24 cellular contexts compared by ENCODE assay signal in genomic region chr4:15742083-15742582, GRCh38. TPM values are rescaled to one million over a fixed set of nuclear protein-coding genes. Genes with fewer than 3 reads are reported as not detected.
A peak's percentile ranks its signal among the peaks of the same experiment; 100 is the strongest.
DNase-seq lines count a peak whose midpoint lies in the region; ATAC-seq, FAIRE-seq and TF ChIP-seq lines count a peak whose summit lies in the region.
"Had no signal": no experiment of that assay in that cellular context is flagged by ENCODE, and none has a peak within 500 bp of the region (broad histone marks: within the 10 kb centered on the region; RNA-seq: fewer than 3 reads in every experiment).

No MANE protein-coding gene starts in this region.

- RAD21 ChIA-PET in HCT116 (lab: Charles Lee; ENCODE audit: low non-redundant PET in 1 of 2, low total read pairs in 2 of 2, uncharacterized antibody in 2 of 2, unreplicated experiment in 2 of 2), result no interaction called here

- H4K20me1 ChIP-seq in BLaER1 (no peaks in the 10 kb centered on the region), HCT116 (ENCODE audit: insufficient read depth) (no peaks in the 10 kb centered on the region), K562 (replicated peaks; ENCODE audit: control insufficient read depth, insufficient read depth, low read length) (no peaks in the 10 kb centered on the region)

- H3K9me3 ChIP-seq in BLaER1 (peaks cover 66% of the 10 kb centered on the region), HCT116 (ENCODE audit: control insufficient read depth in 1 of 2, insufficient read depth in 1 of 2, low read depth in 1 of 2, low read length in 2 of 2) (no peaks in the 10 kb centered on the region), K562 (replicated peaks; ENCODE audit: control insufficient read depth, insufficient read depth, low read depth, low read length) (no peaks in the 10 kb centered on the region), neutrophil (no peaks in the 10 kb centered on the region), gastrocnemius medialis (no peaks in the 10 kb centered on the region)
- H3K9me3 ChIP-seq: BE2C had no signal

- H3K9me2 ChIP-seq in HCT116 (ENCODE audit: insufficient read depth), result no peaks in the 10 kb centered on the region

- 0% methylated on average over 1 of the region's 1 CpG for WGBS in K562 (ENCODE audit: insufficient coverage, low coverage, missing lambda C conversion rate)

- intact Hi-C loops in HCT116 (cut with micrococcal nuclease), result no loop called here
- intact Hi-C loops in K562 (cut with micrococcal nuclease), result no loop called here
- intact Hi-C loops in gastrocnemius medialis (cut with DNase I; ENCODE audit: low total_unique reads), result no loop called here

- H3K27me3 ChIP-seq in BLaER1 (no peaks in the 10 kb centered on the region), HCT116 (ENCODE audit: insufficient read depth, low read length) (no peaks in the 10 kb centered on the region), K562 (ENCODE audit: control insufficient read depth in 2 of 2, insufficient read depth in 2 of 2, low read length in 2 of 2) (peaks cover 7 to 8% of the 10 kb centered on the region in 2 experiments; a peak in 4 of 5 replicates), neutrophil (no peaks in the 10 kb centered on the region), gastrocnemius medialis (no peaks in the 10 kb centered on the region)
- H3K27me3 ChIP-seq: BE2C had no signal

- H3K36me3 ChIP-seq in BLaER1 (no peaks in the 10 kb centered on the region; the same call in 1 of the 2 replicates), HCT116 (ENCODE audit: control insufficient read depth in 1 of 2, insufficient read depth in 2 of 2, low read length in 2 of 2) (no peaks in the 10 kb centered on the region), K562 (ENCODE audit: control insufficient read depth, insufficient read depth, low read length) (no peaks in the 10 kb centered on the region), neutrophil (peaks cover 81% of the 10 kb centered on the region), gastrocnemius medialis (no peaks in the 10 kb centered on the region)
- H3K36me3 ChIP-seq: BE2C had no signal

- no peak for ATAC-seq in HCT116
- no peak for ATAC-seq in K562
- ATAC-seq in gastrocnemius medialis, result no peak
- ATAC-seq: A549 had no signal

- peaks cover 18% of the 10 kb centered on the region for H3K4me1 ChIP-seq in BLaER1
- no peaks in the 10 kb centered on the region for H3K4me1 ChIP-seq in HCT116 (ENCODE audit: control insufficient read depth in 1 of 2, insufficient read depth in 2 of 2, low read length in 2 of 2)
- no peaks in the 10 kb centered on the region for H3K4me1 ChIP-seq in K562 (replicated peaks in 1 of 2; ENCODE audit: control insufficient read depth in 2 of 2, insufficient read depth in 2 of 2, low read length in 2 of 2)
- peaks cover 9 to 18% of the 10 kb centered on the region in 2 experiments for H3K4me1 ChIP-seq in neutrophil (ENCODE audit: control insufficient read depth in 1 of 2, insufficient read depth in 1 of 2, low read depth in 1 of 2, low read length in 1 of 2)
- no peaks in the 10 kb centered on the region for H3K4me1 ChIP-seq in gastrocnemius medialis
- H3K4me1 ChIP-seq: A549, BE2C had no signal

- no peaks in the 10 kb centered on the region for H3K79me2 ChIP-seq in HCT116 (ENCODE audit: insufficient read depth, low read length)
- no peaks in the 10 kb centered on the region for H3K79me2 ChIP-seq in K562 (ENCODE audit: control insufficient read depth, insufficient read depth, low read length)

- H3K4me3 ChIP-seq in BLaER1 (no peak overlapping the region), HCT116 (replicated peaks in 1 of 2; ENCODE audit: low read depth in 1 of 2, low read length in 2 of 2) (no peak overlapping the region), K562 (no peak overlapping the region), neutrophil (ENCODE audit: low read depth in 1 of 2, low read length in 1 of 2) (no peak overlapping the region), gastrocnemius medialis (no peak overlapping the region)
- H3K4me3 ChIP-seq: A549 had no signal

- H3K27ac ChIP-seq in BLaER1, result no peak overlapping the region; the same call in 1 of the 2 replicates
- H3K27ac ChIP-seq in HCT116 (ENCODE audit: low read depth, low read length), result no peak overlapping the region
- H3K27ac ChIP-seq in K562 (ENCODE audit: extremely low read depth, low read depth, low read length), result no peak overlapping the region
- peak overlapping the region; percentile 57 for H3K27ac ChIP-seq in neutrophil
- H3K27ac ChIP-seq in gastrocnemius medialis, result no peak overlapping the region
- H3K27ac ChIP-seq: A549 had no signal

- no TSS peak for BruUV-seq in HCT116 (replicated peaks; lab: Mats Ljungman, UMichigan)
- BruUV-seq in K562 (replicated peaks; lab: Mats Ljungman, UMichigan), result no TSS peak

- in situ Hi-C loops in K562 (cut with MboI) (no loop called here), gastrocnemius medialis (cut with MboI; ENCODE audit: low sequenced_read_pairs in 4 of 4) (loop anchor here in 1 of 4 donors (25.0 kb wide), 1 partner anchor 220 kb away; the partner anchor contains the start of gene FGFBP2)

- H2AFZ ChIP-seq in HCT116 (ENCODE audit: low read depth, low read length, poor library complexity, severe bottlenecking) (no peak overlapping the region), K562 (ENCODE audit: low read depth, low read length) (no peak overlapping the region)

- H3K9ac ChIP-seq in BLaER1 (no peak overlapping the region), HCT116 (ENCODE audit: low read length) (no peak overlapping the region), K562 (ENCODE audit: insufficient read depth in 1 of 2, low read depth in 2 of 2, low read length in 2 of 2) (no peak overlapping the region)

- TF ChIP-seq EP300 in K562 (IDR thresholded peaks at IDR 0.05; ENCODE audit: low read length), result no peak

- CTCF ChIA-PET in HCT116 (lab: Charles Lee), result no interaction called here
- CTCF ChIA-PET in K562 (lab: Yijun Ruan, JAX; ENCODE audit: low intra/inter-chr PET ratio), result no interaction called here

- DNase-seq in HCT116 (ENCODE audit: low read depth, low spot score) (no peak), K562 (ENCODE audit: extremely low read depth in 1 of 4, low spot score in 3 of 4) (no peak), gastrocnemius medialis (no peak), NCI-H2196 treated with DMSO at 0.1 percent for 48 hours (lab: John Stamatoyannopoulos, UW; ENCODE audit: unreplicated experiment) (no peak), SW480 (ENCODE audit: low spot score) (no peak)
- DNase-seq: 8988T; ACHN; AML-193; BE2C; C1 segment of cervical spinal cord; Calu3; CD4-positive, alpha-beta memory T cell; COR-L47; DMS53; DMS79 treated with DMSO at 0.1 percent for 48 hours; GOT3; H7; HCEC 1CT; HFFc6 had no signal

- TF ChIP-seq CTCF in HCT116 (IDR thresholded peaks at IDR 0.05 in 2 of 3, conservative IDR thresholded peaks at IDR 0.05 in 1 of 3; ENCODE audit: borderline replicate concordance in 1 of 3, insufficient read depth in 1 of 3, low read depth in 2 of 3, low read length in 2 of 3) (no peak), K562 (IDR thresholded peaks at IDR 0.05 in 2 of 3, conservative IDR thresholded peaks at IDR 0.05 in 1 of 3; ENCODE audit: insufficient read depth in 2 of 3, low read depth in 1 of 3, low read length in 3 of 3) (no peak), neutrophil (IDR thresholded peaks at IDR 0.05) (no peak), gastrocnemius medialis (IDR thresholded peaks at IDR 0.05 in 4 of 5, conservative IDR thresholded peaks at IDR 0.05 in 1 of 5) (no peak)

- H3K4me2 ChIP-seq in BLaER1 (peak overlapping the region; percentile 15; the same call in 1 of the 2 replicates), HCT116 (ENCODE audit: low read length) (no peak overlapping the region), K562 (ENCODE audit: insufficient read depth, low read length) (no peak overlapping the region)
- H3K4me2 ChIP-seq: A549 had no signal

- H3K9me1 ChIP-seq in K562 (ENCODE audit: control insufficient read depth, insufficient read depth, low read length), result no peaks in the 10 kb centered on the region

- POLR2A ChIA-PET in HCT116 (lab: Charles Lee) (no interaction called here), K562 (lab: Yijun Ruan, JAX) (no interaction called here)

- no peak for TF ChIP-seq POLR2A in HCT116 (IDR thresholded peaks at IDR 0.05; ENCODE audit: borderline replicate concordance, extremely low read depth, insufficient read depth, insufficient read length)
- TF ChIP-seq POLR2A in K562 (conservative IDR thresholded peaks at IDR 0.05), result no peak
- TF ChIP-seq POLR2A in gastrocnemius medialis (IDR thresholded peaks at IDR 0.05), result no peak

- FAIRE-seq in K562 (lab: Jason Lieb, UNC), result no peak
- FAIRE-seq: A549, G401.6, GM12892 had no signal

- TF ChIP-seq RAD21 in HCT116 (IDR thresholded peaks at IDR 0.05; ENCODE audit: low read depth), result no peak
- no peak for TF ChIP-seq RAD21 in K562 (CRISPR knock-in tag; conservative IDR thresholded peaks at IDR 0.05 in 1 of 2, IDR thresholded peaks at IDR 0.05 in 1 of 2)

RNA-seq across cellular contexts. Expression of gene CD38, which starts 36.0 kb away (rescaled TPM):
- not detected for total RNA-seq in HCT116 (2021; ENCODE audit: unreplicated experiment)
- 0.01 and 0.04 TPM in 2 replicates for polyA plus RNA-seq in HCT116 (2012)
- not detected in 2 replicates for total RNA-seq in K562 (2011; cell fraction: chromatin; rRNA removed; ENCODE audit: low replicate concordance)
- not detected in 2 replicates for total RNA-seq in K562 (2011; cell fraction: nucleolus; rRNA removed)
- total RNA-seq in K562 (2011; cell fraction: nucleoplasm; rRNA removed), result not detected in 2 replicates
- 0.12 TPM in 1 of 2 replicates, not detected in the other for total RNA-seq in K562 (2014; rRNA removed)
- not detected in 2 replicates for total RNA-seq in K562 (2014; rRNA removed; fragmentation: Illumina TruSeq; extraction: Trizol)
- total RNA-seq in K562 (2015; rRNA removed; fragmentation: Illumina TruSeq; extraction: Trizol), result 0.04 TPM in 1 of 2 replicates, not detected in the other
- 0.04 TPM in 1 of 2 replicates, not detected in the other for total RNA-seq in K562 (2021)
- polyA plus RNA-seq in K562 (2011; rRNA removed), result 0.01 and 0.04 TPM in 2 replicates
- not detected in 2 replicates for polyA plus RNA-seq in K562 (2011; cell fraction: cytosol; rRNA removed)
- not detected in 2 replicates for polyA plus RNA-seq in K562 (2011; cell fraction: nucleus; rRNA removed)
- 0.01 and 0.17 TPM in 2 replicates for polyA plus RNA-seq in K562 (2012)
- not detected in 2 replicates for polyA plus RNA-seq in K562 (2014; fragmentation: Illumina TruSeq; extraction: Trizol)
- under 1 TPM in 1 of 2 experiments, not detected in 1; 0.06 TPM for polyA plus RNA-seq in K562 (2014; fragmentation: Nextera tagmentation; extraction: Ambion mirVana)
- polyA plus RNA-seq in K562 (2014; rRNA removed), result not detected in 2 replicates
- not detected in 2 replicates for polyA minus RNA-seq in K562 (2011; rRNA and poly(A)+ RNA removed)
- not detected in 2 replicates for polyA minus RNA-seq in K562 (2011; cell fraction: cytosol; rRNA and poly(A)+ RNA removed)
- polyA minus RNA-seq in K562 (2011; cell fraction: nucleus; rRNA and poly(A)+ RNA removed), result not detected in 2 replicates
- total RNA-seq in gastrocnemius medialis, result 1 to 10 TPM in 3 of 4 donors, under 1 TPM in 1; 0.73 to 9.0 (median 2.4) TPM

RNA-seq across cellular contexts. Expression of gene BST1, which starts 39.3 kb away (rescaled TPM):
- total RNA-seq in HCT116 (2021; ENCODE audit: unreplicated experiment) (0.44 TPM), K562 (2014; rRNA removed) (not detected in 2 replicates), K562 (2014; rRNA removed; fragmentation: Illumina TruSeq; extraction: Trizol) (not detected in 2 replicates), K562 (2015; rRNA removed; fragmentation: Illumina TruSeq; extraction: Trizol) (not detected in 2 replicates), K562 (2021) (not detected in 2 replicates), gastrocnemius medialis (1 to 10 TPM in 2 of 4 donors, under 1 TPM in 2; 0.26 to 2.1 (median 0.95) TPM)
- 0.10 and 0.21 TPM in 2 replicates for polyA plus RNA-seq in HCT116 (2012)
- not detected in 2 replicates for total RNA-seq in K562 (2011; cell fraction: chromatin; rRNA removed; ENCODE audit: low replicate concordance)
- total RNA-seq in K562 (2011; cell fraction: nucleolus; rRNA removed), result not detected in 2 replicates
- total RNA-seq in K562 (2011; cell fraction: nucleoplasm; rRNA removed), result not detected in 2 replicates
- polyA plus RNA-seq in K562 (2011; rRNA removed) (0.07 TPM in 2 replicates), K562 (2014; fragmentation: Illumina TruSeq; extraction: Trizol) (not detected in 2 replicates), K562 (2014; fragmentation: Nextera tagmentation; extraction: Ambion mirVana) (under 1 TPM; 0.04 to 0.38 TPM), K562 (2014; rRNA removed) (not detected in 2 replicates)
- 0.04 TPM in 1 of 2 replicates, not detected in the other for polyA plus RNA-seq in K562 (2011; cell fraction: cytosol; rRNA removed)
- 0.20 TPM in 1 of 2 replicates, not detected in the other for polyA plus RNA-seq in K562 (2011; cell fraction: nucleus; rRNA removed)
- 0.12 and 0.42 TPM in 2 replicates for polyA plus RNA-seq in K562 (2012)
- polyA minus RNA-seq in K562 (2011; rRNA and poly(A)+ RNA removed), result 0.39 TPM in 1 of 2 replicates, not detected in the other
- polyA minus RNA-seq in K562 (2011; cell fraction: cytosol; rRNA and poly(A)+ RNA removed), result not detected in 2 replicates
- polyA minus RNA-seq in K562 (2011; cell fraction: nucleus; rRNA and poly(A)+ RNA removed), result not detected in 2 replicates
